ENCODE assay signal across 30 cellular contexts in genomic region chr1:31778763-31779488, GRCh38. TPM values are rescaled to one million over a fixed set of nuclear protein-coding genes. Genes with fewer than 3 reads are reported as not detected.
"Had no signal": no experiment of that assay in that cellular context is flagged by ENCODE, and none has a peak within 500 bp of the region (broad histone marks: within the 10 kb centered on the region; RNA-seq: fewer than 3 reads in every experiment).

No MANE protein-coding gene starts in this region.

- DNase-seq: activated CD4-positive, alpha-beta memory T cell treated with anti-CD3 and anti-CD28 coated beads for 36 hours; activated CD4-positive, alpha-beta T cell treated with anti-CD3 and anti-CD28 coated beads for 36 hours; activated CD4-positive, CD25-positive, alpha-beta regulatory T cell; activated CD8-positive, alpha-beta memory T cell treated with anti-CD3 and anti-CD28 coated beads, Interleukin-2, amount 50 U/mL, for 4 hours; activated gamma-delta T cell; activated naive CD4-positive, alpha-beta T cell treated with anti-CD3 and anti-CD28 coated beads, Interleukin-2, amount 10 ng/mL, durations not matched to agents 7 days and 5 days; activated naive CD8-positive, alpha-beta T cell treated with anti-CD3 and anti-CD28 coated beads, Interleukin-2, amount 10 ng/mL, durations not matched to agents 7 days and 5 days; activated T-cell treated with anti-CD3 and anti-CD28 coated beads, Interleukin-2, amount 50 U/mL, for 1 hour; foreskin fibroblast; hypothalamus; immature natural killer cell; kidney; left colon; midbrain; naive thymus-derived CD4-positive, alpha-beta T cell; retina; sigmoid colon; small intestine; stimulated activated CD4-positive, alpha-beta T cell treated with anti-CD3 and anti-CD28 coated beads, Interleukin-4, amount 100 ng/mL, for 24 hours; stimulated activated naive B cell treated with anti-CD40 and anti-IgM and Interleukin-4, amounts not matched to agents 10 μg/mL and 1 μg/mL and 100 μg/mL, for 72 hours; stomach; upper lobe of left lung had no signal

- H3K27me3 ChIP-seq: vagina had no signal

- H3K4me1 ChIP-seq: pancreas, prostate gland, thyroid gland, vagina had no signal

- H3K4me3 ChIP-seq: ascending aorta, heart left ventricle, pancreas, prostate gland, sigmoid colon, stomach, thyroid gland, upper lobe of left lung, vagina had no signal

- ATAC-seq: activated CD4-positive, alpha-beta T cell treated with anti-CD3 and anti-CD28 coated beads for 36 hours; heart left ventricle; left colon; naive thymus-derived CD4-positive, alpha-beta T cell; pancreas; stimulated activated naive B cell treated with anti-CD40 and anti-IgM and Interleukin-4, amounts not matched to agents 10 μg/mL and 1 μg/mL and 100 μg/mL, for 72 hours had no signal

- H3K36me3 ChIP-seq: ascending aorta, heart left ventricle, pancreas, prostate gland, sigmoid colon, stomach, thyroid gland, upper lobe of left lung, vagina had no signal

- H3K27ac ChIP-seq: ascending aorta, heart left ventricle, pancreas, prostate gland, sigmoid colon, stomach, thyroid gland, upper lobe of left lung, vagina had no signal

- H3K9me3 ChIP-seq: ascending aorta, heart left ventricle, pancreas, prostate gland, sigmoid colon, stomach, thyroid gland, upper lobe of left lung, vagina had no signal

- FAIRE-seq: endothelial cell of umbilical vein, kidney, pancreas, small intestine had no signal

RNA-seq across cellular contexts. Expression of gene SPOCD1, which starts 36.9 kb away (rescaled TPM):
- total RNA-seq: activated CD8-positive, alpha-beta memory T cell treated with anti-CD3 and anti-CD28 coated beads for 36 hours had no signal
